In the genomic region with DNA sequence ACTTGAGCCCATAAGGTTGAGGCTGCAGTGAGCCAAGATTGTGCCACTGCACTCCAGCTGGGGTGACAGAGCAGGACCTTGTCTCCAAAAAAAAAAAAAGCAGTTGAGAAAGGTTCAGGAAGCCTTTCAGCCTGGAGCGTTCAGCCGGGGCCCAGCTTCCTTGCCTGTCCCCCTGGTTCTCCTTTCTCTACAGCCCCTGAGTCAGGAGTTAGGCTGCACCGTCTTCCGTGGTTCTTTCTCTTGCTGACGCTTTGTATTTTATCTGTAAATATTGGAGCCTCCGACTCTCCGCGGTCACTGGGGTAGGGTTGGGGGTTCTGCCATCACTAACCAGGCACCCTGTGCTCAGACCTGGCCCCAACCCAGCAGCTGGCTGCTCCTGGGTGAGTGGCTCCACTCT, we compare ENCODE assay signal across 15 cellular contexts.
"Had no signal": no experiment of that assay in that cellular context is flagged by ENCODE, and none has a peak within 500 bp of the region (broad histone marks: within the 10 kb centered on the region; RNA-seq: fewer than 3 reads in every experiment).

No MANE protein-coding gene starts in this region.

- H3K4me3 Mint-ChIP-seq: activated naive CD8-positive, alpha-beta T cell treated with anti-CD3 and anti-CD28 coated beads, Interleukin-2, amount 10 ng/mL, durations not matched to agents 7 days and 5 days; brain; central memory CD8-positive, alpha-beta T cell; immature natural killer cell; stimulated activated effector memory CD8-positive, alpha-beta T cell treated with anti-CD3 and anti-CD28 coated beads, Interleukin-12 subunit alpha, Interleukin-12 subunit beta, amount 100 ng/mL, for 72 hours had no signal

- ATAC-seq: activated CD4-positive, CD25-positive, alpha-beta regulatory T cell treated with anti-CD3 and anti-CD28 coated beads, Interleukin-2, amount 50 U/mL, for 24 hours; naive thymus-derived CD8-positive, alpha-beta T cell; stimulated activated effector memory CD8-positive, alpha-beta T cell treated with anti-CD3 and anti-CD28 coated beads, Interleukin-12 subunit alpha, Interleukin-12 subunit beta, amount 100 ng/mL, for 72 hours had no signal

- H3K4me1 Mint-ChIP-seq: brain had no signal

- H3K4me3 ChIP-seq: tibial artery, vagina had no signal

- H3K27me3 ChIP-seq: tibial artery, vagina had no signal

- H3K9me3 ChIP-seq: tibial artery, vagina had no signal

- H3K9me3 Mint-ChIP-seq: activated naive CD8-positive, alpha-beta T cell treated with anti-CD3 and anti-CD28 coated beads, Interleukin-2, amount 10 ng/mL, durations not matched to agents 7 days and 5 days; brain; central memory CD8-positive, alpha-beta T cell; immature natural killer cell; naive thymus-derived CD8-positive, alpha-beta T cell had no signal

- H3K27ac ChIP-seq: tibial artery, vagina had no signal

- H3K27me3 Mint-ChIP-seq: activated naive CD8-positive, alpha-beta T cell treated with anti-CD3 and anti-CD28 coated beads, Interleukin-2, amount 10 ng/mL, durations not matched to agents 7 days and 5 days; brain; central memory CD8-positive, alpha-beta T cell; naive thymus-derived CD8-positive, alpha-beta T cell had no signal

- DNase-seq: activated CD4-positive, alpha-beta T cell treated with anti-CD3 and anti-CD28 coated beads, Interleukin-2, amount 50 U/mL, for 1 hour; activated CD8-positive, alpha-beta memory T cell treated with anti-CD3 and anti-CD28 coated beads for 24 hours; activated naive CD8-positive, alpha-beta T cell treated with anti-CD3 and anti-CD28 coated beads, Interleukin-2, amount 10 ng/mL, durations not matched to agents 7 days and 5 days; cortex of kidney; effector memory CD4-positive, alpha-beta T cell; immature natural killer cell; mesenchymal stem cell; stimulated activated CD4-positive, alpha-beta T cell treated with anti-CD3 and anti-CD28 coated beads, Interleukin-1b, Interleukin-23, amount 100 ng/mL, for 48 hours had no signal

- H3K27ac Mint-ChIP-seq: activated naive CD8-positive, alpha-beta T cell treated with anti-CD3 and anti-CD28 coated beads, Interleukin-2, amount 10 ng/mL, durations not matched to agents 7 days and 5 days; stimulated activated effector memory CD8-positive, alpha-beta T cell treated with anti-CD3 and anti-CD28 coated beads, Interleukin-12 subunit alpha, Interleukin-12 subunit beta, amount 100 ng/mL, for 72 hours had no signal
